Comparison of ENCODE assay signal across 15 cellular contexts in genomic region chr12:28602760-28603638, GRCh38.
"Had no signal": no experiment of that assay in that cellular context is flagged by ENCODE, and none has a peak within 500 bp of the region (broad histone marks: within the 10 kb centered on the region; RNA-seq: fewer than 3 reads in every experiment).

No MANE protein-coding gene starts in this region.

- H3K4me1 ChIP-seq: left ventricle myocardium inferior, suprapubic skin had no signal

- H3K27me3 Mint-ChIP-seq: progenitor cell of endocrine pancreas, type B pancreatic cell had no signal

- ATAC-seq: right cardiac atrium had no signal

- H3K4me3 ChIP-seq: left ventricle myocardium inferior, smooth muscle cell, suprapubic skin had no signal

- DNase-seq: activated CD4-positive, alpha-beta T cell treated with anti-CD3 and anti-CD28 coated beads for 1 hour; activated CD4-positive, alpha-beta T cell treated with anti-CD3 and anti-CD28 coated beads, Interleukin-2, amount 50 U/mL, for 48 hours; activated naive CD4-positive, alpha-beta T cell treated with anti-CD3 and anti-CD28 coated beads, Interleukin-2, amount 50 U/mL, for 16 hours; activated T-cell treated with anti-CD3 and anti-CD28 coated beads, Interleukin-2, amount 50 U/mL, for 1 hour; hypothalamus; left ventricle myocardium inferior; right cardiac atrium had no signal

- H3K27ac ChIP-seq: left ventricle myocardium inferior, suprapubic skin, VCaP had no signal

- H3K27me3 ChIP-seq: suprapubic skin had no signal

- H3K36me3 Mint-ChIP-seq: type B pancreatic cell had no signal

- H3K4me1 Mint-ChIP-seq: memory B cell, nephron had no signal

- H3K36me3 ChIP-seq: left ventricle myocardium inferior, suprapubic skin had no signal

- H3K4me2 ChIP-seq: smooth muscle cell had no signal

- H3K4me3 Mint-ChIP-seq: memory B cell; nephron; stimulated activated naive CD8-positive, alpha-beta T cell treated with anti-CD3 and anti-CD28 coated beads, Interleukin-15, Interleukin-2, amounts not matched to agents 100 ng/mL and 50 ng/mL, for 24 hours; type B pancreatic cell had no signal

- H3K27ac Mint-ChIP-seq: memory B cell; nephron; progenitor cell of endocrine pancreas; stimulated activated naive CD8-positive, alpha-beta T cell treated with anti-CD3 and anti-CD28 coated beads, Interleukin-15, Interleukin-2, amounts not matched to agents 100 ng/mL and 50 ng/mL, for 24 hours; type B pancreatic cell had no signal
